Comparison of ENCODE assay signal across 3 cellular contexts in the genomic region with DNA sequence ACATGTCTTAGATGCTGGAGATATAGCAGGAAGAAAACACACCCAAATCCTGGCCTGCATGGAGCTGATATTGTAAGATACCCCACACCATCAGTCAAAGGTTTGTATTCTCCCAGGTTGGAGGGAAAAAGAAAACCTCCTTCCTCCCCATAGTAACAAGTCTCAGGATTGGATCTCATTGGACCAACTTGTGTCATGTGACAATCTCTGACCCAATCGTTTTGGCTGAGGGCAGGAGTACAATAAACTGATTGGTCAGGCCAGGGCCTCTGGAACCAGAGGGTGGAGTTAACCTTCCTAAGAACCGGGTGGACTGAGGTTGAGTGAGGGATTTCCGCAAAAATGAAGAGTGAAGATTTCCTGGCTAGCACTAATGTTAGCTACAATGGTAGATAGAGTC.
TF ChIP-seq lines count a peak whose summit lies in the region.

No MANE protein-coding gene starts in this region.

TF ChIP-seq in HepG2, 621 proteins besides CTCF, POLR2A, EP300 and RAD21 (continued from another document):
- TF ChIP-seq, protein P1, sequence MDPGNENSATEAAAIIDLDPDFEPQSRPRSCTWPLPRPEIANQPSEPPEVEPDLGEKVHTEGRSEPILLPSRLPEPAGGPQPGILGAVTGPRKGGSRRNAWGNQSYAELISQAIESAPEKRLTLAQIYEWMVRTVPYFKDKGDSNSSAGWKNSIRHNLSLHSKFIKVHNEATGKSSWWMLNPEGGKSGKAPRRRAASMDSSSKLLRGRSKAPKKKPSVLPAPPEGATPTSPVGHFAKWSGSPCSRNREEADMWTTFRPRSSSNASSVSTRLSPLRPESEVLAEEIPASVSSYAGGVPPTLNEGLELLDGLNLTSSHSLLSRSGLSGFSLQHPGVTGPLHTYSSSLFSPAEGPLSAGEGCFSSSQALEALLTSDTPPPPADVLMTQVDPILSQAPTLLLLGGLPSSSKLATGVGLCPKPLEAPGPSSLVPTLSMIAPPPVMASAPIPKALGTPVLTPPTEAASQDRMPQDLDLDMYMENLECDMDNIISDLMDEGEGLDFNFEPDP (CRISPR knock-in tag; conservative IDR thresholded peaks at IDR 0.05) = no peak
- TF ChIP-seq TGIF2 (CRISPR knock-in tag; IDR thresholded peaks at IDR 0.05) (no peak), ZNF251 (CRISPR knock-in tag; IDR thresholded peaks at IDR 0.05) (no peak), RFX5 (IDR thresholded peaks at IDR 0.05; ENCODE audit: low read depth, low read length) (peak; percentile 13; the same call in 1 of the 2 replicates)

TF ChIP-seq in WTC11, 78 proteins besides CTCF, POLR2A, EP300 and RAD21 (continued from another document):
- TF ChIP-seq ATF1 (CRISPR knock-in tag; IDR thresholded peaks at IDR 0.05) (no peak), CBFB (CRISPR knock-in tag; IDR thresholded peaks at IDR 0.05; ENCODE audit: low read depth) (no peak), TEAD4 (CRISPR knock-in tag; IDR thresholded peaks at IDR 0.05) (no peak), SMAD3 (CRISPR knock-in tag; IDR thresholded peaks at IDR 0.05; ENCODE audit: borderline replicate concordance) (no peak), ETV6 (CRISPR knock-in tag; IDR thresholded peaks at IDR 0.05) (no peak), NFYB (CRISPR knock-in tag; conservative IDR thresholded peaks at IDR 0.05; ENCODE audit: low read depth) (peak; percentile 40; the same call in 1 of the 2 replicates), ZNF263 (CRISPR knock-in tag; IDR thresholded peaks at IDR 0.05; ENCODE audit: low read depth) (no peak), FOXJ3 (CRISPR knock-in tag; IDR thresholded peaks at IDR 0.05; ENCODE audit: borderline replicate concordance) (no peak), RELA (CRISPR knock-in tag; IDR thresholded peaks at IDR 0.05; ENCODE audit: borderline replicate concordance) (no peak), NR1H2 (CRISPR knock-in tag; IDR thresholded peaks at IDR 0.05) (no peak), CREM (CRISPR knock-in tag; IDR thresholded peaks at IDR 0.05) (no peak), NR2C2 (CRISPR knock-in tag; IDR thresholded peaks at IDR 0.05) (no peak)
- TF ChIP-seq, protein P2, sequence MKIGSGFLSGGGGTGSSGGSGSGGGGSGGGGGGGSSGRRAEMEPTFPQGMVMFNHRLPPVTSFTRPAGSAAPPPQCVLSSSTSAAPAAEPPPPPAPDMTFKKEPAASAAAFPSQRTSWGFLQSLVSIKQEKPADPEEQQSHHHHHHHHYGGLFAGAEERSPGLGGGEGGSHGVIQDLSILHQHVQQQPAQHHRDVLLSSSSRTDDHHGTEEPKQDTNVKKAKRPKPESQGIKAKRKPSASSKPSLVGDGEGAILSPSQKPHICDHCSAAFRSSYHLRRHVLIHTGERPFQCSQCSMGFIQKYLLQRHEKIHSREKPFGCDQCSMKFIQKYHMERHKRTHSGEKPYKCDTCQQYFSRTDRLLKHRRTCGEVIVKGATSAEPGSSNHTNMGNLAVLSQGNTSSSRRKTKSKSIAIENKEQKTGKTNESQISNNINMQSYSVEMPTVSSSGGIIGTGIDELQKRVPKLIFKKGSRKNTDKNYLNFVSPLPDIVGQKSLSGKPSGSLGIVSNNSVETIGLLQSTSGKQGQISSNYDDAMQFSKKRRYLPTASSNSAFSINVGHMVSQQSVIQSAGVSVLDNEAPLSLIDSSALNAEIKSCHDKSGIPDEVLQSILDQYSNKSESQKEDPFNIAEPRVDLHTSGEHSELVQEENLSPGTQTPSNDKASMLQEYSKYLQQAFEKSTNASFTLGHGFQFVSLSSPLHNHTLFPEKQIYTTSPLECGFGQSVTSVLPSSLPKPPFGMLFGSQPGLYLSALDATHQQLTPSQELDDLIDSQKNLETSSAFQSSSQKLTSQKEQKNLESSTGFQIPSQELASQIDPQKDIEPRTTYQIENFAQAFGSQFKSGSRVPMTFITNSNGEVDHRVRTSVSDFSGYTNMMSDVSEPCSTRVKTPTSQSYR (CRISPR knock-in tag; IDR thresholded peaks at IDR 0.05) = no peak
- TF ChIP-seq, protein P3, sequence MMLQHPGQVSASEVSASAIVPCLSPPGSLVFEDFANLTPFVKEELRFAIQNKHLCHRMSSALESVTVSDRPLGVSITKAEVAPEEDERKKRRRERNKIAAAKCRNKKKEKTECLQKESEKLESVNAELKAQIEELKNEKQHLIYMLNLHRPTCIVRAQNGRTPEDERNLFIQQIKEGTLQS (CRISPR knock-in tag; conservative IDR thresholded peaks at IDR 0.05) = no peak
- TF ChIP-seq, protein P4, sequence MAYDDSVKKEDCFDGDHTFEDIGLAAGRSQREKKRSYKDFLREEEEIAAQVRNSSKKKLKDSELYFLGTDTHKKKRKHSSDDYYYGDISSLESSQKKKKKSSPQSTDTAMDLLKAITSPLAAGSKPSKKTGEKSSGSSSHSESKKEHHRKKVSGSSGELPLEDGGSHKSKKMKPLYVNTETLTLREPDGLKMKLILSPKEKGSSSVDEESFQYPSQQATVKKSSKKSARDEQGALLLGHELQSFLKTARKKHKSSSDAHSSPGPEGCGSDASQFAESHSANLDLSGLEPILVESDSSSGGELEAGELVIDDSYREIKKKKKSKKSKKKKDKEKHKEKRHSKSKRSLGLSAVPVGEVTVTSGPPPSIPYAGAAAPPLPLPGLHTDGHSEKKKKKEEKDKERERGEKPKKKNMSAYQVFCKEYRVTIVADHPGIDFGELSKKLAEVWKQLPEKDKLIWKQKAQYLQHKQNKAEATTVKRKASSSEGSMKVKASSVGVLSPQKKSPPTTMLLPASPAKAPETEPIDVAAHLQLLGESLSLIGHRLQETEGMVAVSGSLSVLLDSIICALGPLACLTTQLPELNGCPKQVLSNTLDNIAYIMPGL (CRISPR knock-in tag; IDR thresholded peaks at IDR 0.05) = no peak
- TF ChIP-seq, protein P5, sequence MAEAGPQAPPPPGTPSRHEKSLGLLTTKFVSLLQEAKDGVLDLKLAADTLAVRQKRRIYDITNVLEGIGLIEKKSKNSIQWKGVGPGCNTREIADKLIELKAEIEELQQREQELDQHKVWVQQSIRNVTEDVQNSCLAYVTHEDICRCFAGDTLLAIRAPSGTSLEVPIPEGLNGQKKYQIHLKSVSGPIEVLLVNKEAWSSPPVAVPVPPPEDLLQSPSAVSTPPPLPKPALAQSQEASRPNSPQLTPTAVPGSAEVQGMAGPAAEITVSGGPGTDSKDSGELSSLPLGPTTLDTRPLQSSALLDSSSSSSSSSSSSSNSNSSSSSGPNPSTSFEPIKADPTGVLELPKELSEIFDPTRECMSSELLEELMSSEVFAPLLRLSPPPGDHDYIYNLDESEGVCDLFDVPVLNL (CRISPR knock-in tag; IDR thresholded peaks at IDR 0.05; ENCODE audit: borderline replicate concordance, low read depth) = no peak
- TF ChIP-seq, protein P6, sequence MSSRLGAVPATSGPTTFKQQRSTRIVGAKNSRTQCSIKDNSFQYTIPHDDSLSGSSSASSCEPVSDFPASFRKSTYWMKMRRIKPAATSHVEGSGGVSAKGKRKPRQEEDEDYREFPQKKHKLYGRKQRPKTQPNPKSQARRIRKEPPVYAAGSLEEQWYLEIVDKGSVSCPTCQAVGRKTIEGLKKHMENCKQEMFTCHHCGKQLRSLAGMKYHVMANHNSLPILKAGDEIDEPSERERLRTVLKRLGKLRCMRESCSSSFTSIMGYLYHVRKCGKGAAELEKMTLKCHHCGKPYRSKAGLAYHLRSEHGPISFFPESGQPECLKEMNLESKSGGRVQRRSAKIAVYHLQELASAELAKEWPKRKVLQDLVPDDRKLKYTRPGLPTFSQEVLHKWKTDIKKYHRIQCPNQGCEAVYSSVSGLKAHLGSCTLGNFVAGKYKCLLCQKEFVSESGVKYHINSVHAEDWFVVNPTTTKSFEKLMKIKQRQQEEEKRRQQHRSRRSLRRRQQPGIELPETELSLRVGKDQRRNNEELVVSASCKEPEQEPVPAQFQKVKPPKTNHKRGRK (CRISPR knock-in tag; IDR thresholded peaks at IDR 0.05; ENCODE audit: borderline replicate concordance) = no peak
- TF ChIP-seq, protein P7, sequence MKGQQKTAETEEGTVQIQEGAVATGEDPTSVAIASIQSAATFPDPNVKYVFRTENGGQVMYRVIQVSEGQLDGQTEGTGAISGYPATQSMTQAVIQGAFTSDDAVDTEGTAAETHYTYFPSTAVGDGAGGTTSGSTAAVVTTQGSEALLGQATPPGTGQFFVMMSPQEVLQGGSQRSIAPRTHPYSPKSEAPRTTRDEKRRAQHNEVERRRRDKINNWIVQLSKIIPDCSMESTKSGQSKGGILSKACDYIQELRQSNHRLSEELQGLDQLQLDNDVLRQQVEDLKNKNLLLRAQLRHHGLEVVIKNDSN (CRISPR knock-in tag; IDR thresholded peaks at IDR 0.05) = peak; percentile 51; the same call in 1 of the 2 replicates

TF ChIP-seq in HEK293T, 16 proteins besides CTCF, POLR2A, EP300 and RAD21 (continued from another document):
- TF ChIP-seq, protein P8, sequence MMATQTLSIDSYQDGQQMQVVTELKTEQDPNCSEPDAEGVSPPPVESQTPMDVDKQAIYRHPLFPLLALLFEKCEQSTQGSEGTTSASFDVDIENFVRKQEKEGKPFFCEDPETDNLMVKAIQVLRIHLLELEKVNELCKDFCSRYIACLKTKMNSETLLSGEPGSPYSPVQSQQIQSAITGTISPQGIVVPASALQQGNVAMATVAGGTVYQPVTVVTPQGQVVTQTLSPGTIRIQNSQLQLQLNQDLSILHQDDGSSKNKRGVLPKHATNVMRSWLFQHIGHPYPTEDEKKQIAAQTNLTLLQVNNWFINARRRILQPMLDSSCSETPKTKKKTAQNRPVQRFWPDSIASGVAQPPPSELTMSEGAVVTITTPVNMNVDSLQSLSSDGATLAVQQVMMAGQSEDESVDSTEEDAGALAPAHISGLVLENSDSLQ (IDR thresholded peaks at IDR 0.05) = no peak
- TF ChIP-seq CTBP1 (IDR thresholded peaks at IDR 0.05; ENCODE audit: borderline replicate concordance) (no peak), L3MBTL2 (conservative IDR thresholded peaks at IDR 0.05) (no peak), LEF1 (IDR thresholded peaks at IDR 0.05; ENCODE audit: borderline replicate concordance) (no peak), ZNF384 (IDR thresholded peaks at IDR 0.05) (no peak), SUZ12 (IDR thresholded peaks at IDR 0.05) (no peak), HDGF (IDR thresholded peaks at IDR 0.05; ENCODE audit: borderline replicate concordance) (no peak), FOXM1 (IDR thresholded peaks at IDR 0.05; ENCODE audit: borderline replicate concordance) (no peak), ELF4 (IDR thresholded peaks at IDR 0.05) (no peak)
